Comparison of ENCODE assay signal across 8 cellular contexts in the genomic region with DNA sequence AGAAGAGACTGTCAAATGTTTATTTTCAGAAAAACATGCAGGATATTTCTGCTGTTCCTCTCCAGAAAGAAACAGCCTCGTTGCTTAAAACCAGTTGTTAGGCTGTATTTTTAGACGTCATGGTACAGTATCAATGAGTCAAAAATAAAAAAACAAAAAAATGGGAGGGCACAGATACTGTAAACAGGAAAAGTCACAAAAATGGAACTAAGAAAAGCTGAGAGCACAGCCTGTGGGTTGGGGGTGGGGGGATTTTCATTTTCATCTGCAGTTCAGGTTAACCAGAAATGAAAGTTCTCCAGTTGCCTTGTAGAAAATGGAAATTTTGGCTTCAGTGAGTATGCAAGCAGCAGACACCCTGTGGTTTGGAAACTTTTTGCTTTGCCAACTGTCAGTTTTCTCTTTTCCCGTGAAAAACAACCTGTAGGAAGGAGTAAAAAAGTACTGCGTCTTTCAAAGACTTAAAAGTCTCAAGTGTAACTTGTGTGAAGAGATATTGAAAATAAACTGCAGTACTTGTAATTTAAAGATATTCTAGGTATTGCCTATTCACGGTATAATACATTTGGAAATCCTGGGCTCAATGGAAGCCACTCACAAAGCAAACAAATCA. TPM values are rescaled to one million over a fixed set of nuclear protein-coding genes. Genes with fewer than 3 reads are reported as not detected.
A peak's percentile ranks its signal among the peaks of the same experiment; 100 is the strongest.
DNase-seq lines count a peak whose midpoint lies in the region; ATAC-seq and TF ChIP-seq lines count a peak whose summit lies in the region.

No MANE protein-coding gene starts in this region.

- H2AFZ ChIP-seq in PC-3 (ENCODE audit: low read length): no peak overlapping the region

- no TSS peak for BruUV-seq in PC-3 (replicated peaks; lab: Mats Ljungman, UMichigan)

- H3K27ac ChIP-seq in right atrium auricular region (peak overlapping the region; percentile 40 to 52), PC-3 (ENCODE audit: low read length) (no peak overlapping the region), foreskin keratinocyte (no peak overlapping the region)

- H3K79me2 ChIP-seq in PC-3 (ENCODE audit: low read length): no peaks in the 10 kb centered on the region

- CTCF ChIA-PET in PC-3 (lab: Charles Lee): no interaction called here

- TF ChIP-seq POLR2A in erythroblast (IDR thresholded peaks at IDR 0.05; ENCODE audit: low read length): no peak

- intact Hi-C loops in Right ventricle myocardium superior (cut with DNase I) (no loop called here), PC-3 (cut with micrococcal nuclease) (loop anchor here (5.0 kb wide), 1 partner anchor 345 kb away; no protein-coding TSS in a partner anchor)

- no peaks in the 10 kb centered on the region for H3K9me2 ChIP-seq in PC-3 (replicated peaks; ENCODE audit: low read length)

- H3K4me3 ChIP-seq in right atrium auricular region (no peak overlapping the region), PC-3 (ENCODE audit: low read length) (no peak overlapping the region)

- DNase-seq in right atrium auricular region (ENCODE audit: low spot score) (no peak), Right ventricle myocardium superior (no peak), PC-3 (no peak), foreskin keratinocyte (no peak), erythroblast (lab: John Stamatoyannopoulos, UW) (no peak)
- peak; percentile 64 for DNase-seq in activated naive CD4-positive, alpha-beta T cell treated with anti-CD3 and anti-CD28 coated beads, Interleukin-2, amount 50 U/mL, for 16 hours
- DNase-seq in stimulated activated CD4-positive, alpha-beta T cell treated with anti-CD3 and anti-CD28 coated beads, Interleukin-1b, Interleukin-23, amount 100 ng/mL, for 4 hours (ENCODE audit: low read depth in 2 of 2): peak; percentile 14 to 43

- POLR2A ChIA-PET in PC-3 (lab: Charles Lee; ENCODE audit: unreplicated experiment): no interaction called here

- TF ChIP-seq CTCF in right atrium auricular region (IDR thresholded peaks at IDR 0.05) (no peak), PC-3 (conservative IDR thresholded peaks at IDR 0.05; ENCODE audit: low read depth, low read length) (no peak), foreskin keratinocyte (conservative IDR thresholded peaks at IDR 0.05) (no peak)

- no peaks in the 10 kb centered on the region for H3K27me3 ChIP-seq in right atrium auricular region
- H3K27me3 ChIP-seq in PC-3 (ENCODE audit: low read length): no peaks in the 10 kb centered on the region
- no peaks in the 10 kb centered on the region for H3K27me3 ChIP-seq in foreskin keratinocyte

- ATAC-seq in Right ventricle myocardium superior (ENCODE audit: poor library complexity): no peak
- peak; percentile 90 for ATAC-seq in HG03432 (IDR thresholded peaks at IDR 0.05; ENCODE audit: unreplicated experiment)
- no peak for ATAC-seq in PC-3
- ATAC-seq in foreskin keratinocyte: no peak

- H3K9ac ChIP-seq in PC-3 (ENCODE audit: low read length): no peak overlapping the region

- peaks cover 0 to 76% of the 10 kb centered on the region in 2 donors for H3K4me1 ChIP-seq in right atrium auricular region
- no peaks in the 10 kb centered on the region for H3K4me1 ChIP-seq in PC-3 (ENCODE audit: insufficient read depth, low read length)
- H3K4me1 ChIP-seq in foreskin keratinocyte: peaks cover 12% of the 10 kb centered on the region

- H3K36me3 ChIP-seq in right atrium auricular region: no peaks in the 10 kb centered on the region
- no peaks in the 10 kb centered on the region for H3K36me3 ChIP-seq in PC-3 (ENCODE audit: low read depth, low read length)

- H3K4me2 ChIP-seq in PC-3 (ENCODE audit: low read length): no peak overlapping the region

- no peaks in the 10 kb centered on the region for H3K9me3 ChIP-seq in right atrium auricular region
- H3K9me3 ChIP-seq in PC-3 (ENCODE audit: low read length): no peaks in the 10 kb centered on the region

- H4K20me1 ChIP-seq in PC-3 (ENCODE audit: low read length): no peaks in the 10 kb centered on the region

- no peaks in the 10 kb centered on the region for H3F3A ChIP-seq in PC-3 (ENCODE audit: low read length, unreplicated experiment)

RNA-seq across cellular contexts. Expression of a gene that starts 59.0 kb away (rescaled TPM):
- total RNA-seq in right atrium auricular region (10 to 100 TPM; 30.6 to 37.8 TPM), Right ventricle myocardium superior (16.8 TPM), PC-3 (2014; rRNA removed) (2.9 and 5.7 TPM in 2 replicates), foreskin keratinocyte (61.3 and 66.8 TPM in 2 replicates)
- 14.3 and 15.1 TPM in 2 replicates for polyA plus RNA-seq in foreskin keratinocyte

Comparison
In these comparisons a context has a peak if more than half of its experiments do, and no peak if none do; other contexts are left out.
1. DNase-seq: peak in activated naive CD4-positive, alpha-beta T cell treated with anti-CD3 and anti-CD28 coated beads, Interleukin-2, amount 50 U/mL, for 16 hours (single experiment) and stimulated activated CD4-positive, alpha-beta T cell treated with anti-CD3 and anti-CD28 coated beads, Interleukin-1b, Interleukin-23, amount 100 ng/mL, for 4 hours (2 of 2); none in right atrium auricular region (single experiment), Right ventricle myocardium superior (single experiment), PC-3 (single experiment), foreskin keratinocyte (0 of 2) and erythroblast (0 of 2).
2. H3K27ac ChIP-seq: peak in right atrium auricular region (2 of 2); none in PC-3 (single experiment) and foreskin keratinocyte (single experiment).